In the genomic region with DNA sequence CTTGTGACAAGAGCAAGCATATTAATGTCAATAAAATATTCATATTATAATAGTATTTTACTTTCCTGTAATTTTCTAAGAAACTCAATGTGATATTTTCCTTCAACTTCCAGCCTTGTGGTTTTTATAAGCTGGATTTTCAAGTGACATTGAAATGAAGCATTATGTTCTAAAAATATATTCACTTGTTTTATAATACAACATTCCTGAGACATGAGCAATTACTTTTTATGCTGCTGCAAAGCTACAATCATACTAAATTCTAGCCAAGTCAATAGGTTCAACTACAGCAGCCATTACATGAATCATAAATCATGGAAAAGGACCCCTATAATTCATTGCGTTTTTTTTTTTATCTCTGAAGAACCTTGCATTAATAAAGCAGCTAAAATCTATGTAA, we compare ENCODE assay signal across 15 cellular contexts.
A peak's percentile ranks its signal among the peaks of the same experiment; 100 is the strongest.
DNase-seq lines count a peak whose midpoint lies in the region; ATAC-seq, FAIRE-seq and TF ChIP-seq lines count a peak whose summit lies in the region.
"Had no signal": no experiment of that assay in that cellular context is flagged by ENCODE, and none has a peak within 500 bp of the region (broad histone marks: within the 10 kb centered on the region; RNA-seq: fewer than 3 reads in every experiment).

No MANE protein-coding gene starts in this region.

- POLR2A ChIA-PET in endothelial cell of umbilical vein (lab: Charles Lee): no interaction called here

- H4K20me1 ChIP-seq in endothelial cell of umbilical vein (replicated peaks; ENCODE audit: control insufficient read depth, extremely low read depth, insufficient read depth, low read length): no peaks in the 10 kb centered on the region

- no TSS peak for BruUV-seq in endothelial cell of umbilical vein (replicated peaks; lab: Mats Ljungman, UMichigan)

- TF ChIP-seq CTCF in endothelial cell of umbilical vein (IDR thresholded peaks at IDR 0.05; ENCODE audit: extremely low read depth in 1 of 2, insufficient read depth in 1 of 2, low read depth in 1 of 2, low read length in 2 of 2): no peak

- H3K4me2 ChIP-seq in endothelial cell of umbilical vein (ENCODE audit: insufficient read depth, low read length): peak overlapping the region; percentile 35

- H3K9me1 ChIP-seq in endothelial cell of umbilical vein (replicated peaks; ENCODE audit: control insufficient read depth, extremely low read depth, insufficient read depth, low read length): no peaks in the 10 kb centered on the region

- FAIRE-seq in endothelial cell of umbilical vein (lab: Jason Lieb, UNC) (peak; percentile 88), small intestine (lab: Jason Lieb, UNC) (no peak)

- ATAC-seq in GM18517 (IDR thresholded peaks at IDR 0.05; ENCODE audit: unreplicated experiment): no peak
- ATAC-seq: sciatic nerve had no signal

- peak; percentile 68 for DNase-seq in COLO829 (ENCODE audit: low spot score)
- peak; percentile 77 for DNase-seq in NCI-H2081 treated with DMSO at 0.1 percent for 48 hours (lab: John Stamatoyannopoulos, UW)
- DNase-seq in endothelial cell of umbilical vein (ENCODE audit: low read depth, low spot score): peak; percentile 78
- DNase-seq in non-pigmented ciliary epithelial cell (ENCODE audit: low read depth): peak; percentile 49
- DNase-seq in SJCRH30: no peak
- DNase-seq in HuH-7 (ENCODE audit: low spot score): no peak
- no peak for DNase-seq in small intestine
- DNase-seq: activated CD4-positive, alpha-beta T cell treated with anti-CD3 and anti-CD28 coated beads, Interleukin-2, amount 50 U/mL, for 1 hour; activated effector memory CD4-positive, alpha-beta T cell treated with Interleukin-2 at 50 U/mL for 16 hours; CD8-positive, alpha-beta memory T cell; heart right ventricle; NCI-H748 treated with DMSO at 0.1 percent for 48 hours had no signal

- 41 to 68% (median 53%) methylated on average over 1 of the region's 1 CpG for WGBS in small intestine, 3 donors

- TF ChIP-seq POLR2A in endothelial cell of umbilical vein (IDR thresholded peaks at IDR 0.05; ENCODE audit: low read depth, low read length): no peak

- H3K79me2 ChIP-seq in endothelial cell of umbilical vein (ENCODE audit: control insufficient read depth, insufficient read depth, low read length): no peaks in the 10 kb centered on the region

- CTCF ChIA-PET in endothelial cell of umbilical vein (lab: Charles Lee): interaction anchor here (0.9 to 3.8 kb wide), 6 partner anchors 10 to 283 kb away, joined by 3 to 34 read pairs (median 4); partner anchors contain the start of gene GNAI1

- no peaks in the 10 kb centered on the region for H3K9me3 ChIP-seq in endothelial cell of umbilical vein (replicated peaks; ENCODE audit: control insufficient read depth, insufficient read depth, low read length)
- no peaks in the 10 kb centered on the region; the same call in none of the 2 replicates for H3K9me3 ChIP-seq in SJCRH30 (replicated peaks)
- no peaks in the 10 kb centered on the region for H3K9me3 ChIP-seq in small intestine (ENCODE audit: control insufficient read depth, low read depth)
- H3K9me3 ChIP-seq: HAP-1 had no signal

- H3K4me3 ChIP-seq in endothelial cell of umbilical vein (replicated peaks in 1 of 3; ENCODE audit: insufficient read depth in 1 of 3, low read depth in 1 of 3, low read length in 3 of 3) (no peak overlapping the region), SJCRH30 (no peak overlapping the region), small intestine (ENCODE audit: low read depth in 1 of 2, low read length in 2 of 2) (no peak overlapping the region)
- H3K4me3 ChIP-seq: HAP-1, heart right ventricle had no signal

- H3K36me3 ChIP-seq in endothelial cell of umbilical vein (ENCODE audit: control insufficient read depth in 2 of 2, extremely low read depth in 1 of 2, insufficient read depth in 2 of 2, low read length in 2 of 2): no peaks in the 10 kb centered on the region
- H3K36me3 ChIP-seq in SJCRH30: no peaks in the 10 kb centered on the region
- H3K36me3 ChIP-seq in small intestine (ENCODE audit: control insufficient read depth in 2 of 2, insufficient read depth in 2 of 2, low read length in 2 of 2): no peaks in the 10 kb centered on the region
- H3K36me3 ChIP-seq: HAP-1, heart right ventricle had no signal

- intact Hi-C loops in endothelial cell of umbilical vein (cut with micrococcal nuclease): loop anchor here (1.0 kb wide), 1 partner anchor 67 kb away; no protein-coding TSS in a partner anchor

- H3K4me1 ChIP-seq in endothelial cell of umbilical vein (ENCODE audit: control insufficient read depth, extremely low read depth, insufficient read depth, low read length): peaks cover 12% of the 10 kb centered on the region
- H3K4me1 ChIP-seq in SJCRH30: no peaks in the 10 kb centered on the region
- H3K4me1 ChIP-seq in small intestine (ENCODE audit: control insufficient read depth in 2 of 2, insufficient read depth in 1 of 2, low read depth in 1 of 2, low read length in 1 of 2): no peaks in the 10 kb centered on the region

- no peak overlapping the region for H2AFZ ChIP-seq in endothelial cell of umbilical vein (ENCODE audit: low read depth, low read length)

- dilution Hi-C loops in endothelial cell of umbilical vein (cut with MboI; ENCODE audit: extremely low pct_ligation_motif_present, low sequenced_read_pairs): no loop called here

- H3K9ac ChIP-seq in endothelial cell of umbilical vein (replicated peaks; ENCODE audit: extremely low read depth, insufficient read depth, low read length): no peak overlapping the region

- H3K27ac ChIP-seq in endothelial cell of umbilical vein (ENCODE audit: insufficient read depth, low read depth, low read length) (peak overlapping the region; percentile 7), SJCRH30 (no peak overlapping the region), small intestine (ENCODE audit: low read depth in 1 of 2, low read length in 1 of 2) (no peak overlapping the region)

- H3K27me3 ChIP-seq in endothelial cell of umbilical vein (ENCODE audit: control insufficient read depth in 2 of 2, insufficient read depth in 2 of 2, low read length in 2 of 2) (no peaks in the 10 kb centered on the region), SJCRH30 (no peaks in the 10 kb centered on the region), small intestine (ENCODE audit: control insufficient read depth in 2 of 2, insufficient read depth in 2 of 2, low read length in 2 of 2) (no peaks in the 10 kb centered on the region)
- H3K27me3 ChIP-seq: heart right ventricle had no signal

TF ChIP-seq in endothelial cell of umbilical vein, 7 proteins besides CTCF, POLR2A, EP300 and RAD21:
- TF ChIP-seq GATA2 (IDR thresholded peaks at IDR 0.05; ENCODE audit: insufficient read depth, insufficient read length, low read depth, low read length): no peak
- TF ChIP-seq MAX (IDR thresholded peaks at IDR 0.05; ENCODE audit: insufficient read depth, insufficient read length): no peak
- TF ChIP-seq FOS (IDR thresholded peaks at IDR 0.05; ENCODE audit: borderline replicate concordance, insufficient read depth, low read length): peak; percentile 45
- TF ChIP-seq JUN (IDR thresholded peaks at IDR 0.05; ENCODE audit: borderline replicate concordance, insufficient read depth, insufficient read length, low read depth): peak; percentile 52
- no peak for TF ChIP-seq EZH2 (IDR thresholded peaks at IDR 0.05; ENCODE audit: borderline replicate concordance, low read depth, low read length, severe bottlenecking)
- TF ChIP-seq POLR2AphosphoS5 (IDR thresholded peaks at IDR 0.05; ENCODE audit: insufficient read depth, low read depth, low read length): no peak
- TF ChIP-seq MYC (IDR thresholded peaks at IDR 0.05; ENCODE audit: low read depth, low read length): no peak

Comparison
In these comparisons a context has a peak if more than half of its experiments do, and no peak if none do; other contexts are left out.
1. DNase-seq: peak in COLO829 (single experiment), NCI-H2081 treated with DMSO at 0.1 percent for 48 hours (single experiment), endothelial cell of umbilical vein (single experiment) and non-pigmented ciliary epithelial cell (single experiment); none in SJCRH30 (0 of 2), HuH-7 (single experiment) and small intestine (single experiment).